Comparison of ENCODE assay signal across 11 cellular contexts in the genomic region with DNA sequence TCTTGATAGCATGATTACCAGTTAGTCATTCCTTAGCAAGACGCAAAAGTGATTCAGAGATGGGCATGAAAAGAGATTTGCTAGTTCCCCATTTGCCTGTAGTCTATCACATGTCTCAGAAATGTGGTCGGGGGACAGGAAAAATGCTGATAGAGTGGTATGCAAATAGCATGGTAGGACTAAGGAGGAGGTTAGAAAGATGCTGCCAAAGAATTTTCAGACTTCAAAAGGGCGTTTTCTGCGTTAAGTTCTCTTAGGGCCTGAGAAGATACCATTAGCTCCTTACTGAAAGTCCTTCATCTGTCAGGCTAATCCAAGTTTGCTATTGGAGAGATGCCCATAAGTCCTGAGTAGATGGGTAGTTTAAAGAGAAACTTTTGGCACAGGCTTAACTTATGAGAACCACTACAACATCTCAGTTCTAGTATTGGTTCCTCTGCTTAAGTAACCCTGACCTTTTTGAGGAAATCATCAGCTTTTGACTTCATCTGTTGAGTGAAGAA. TPM values are rescaled to one million over a fixed set of nuclear protein-coding genes. Genes with fewer than 3 reads are reported as not detected.
A peak's percentile ranks its signal among the peaks of the same experiment; 100 is the strongest.
DNase-seq lines count a peak whose midpoint lies in the region; ATAC-seq and TF ChIP-seq lines count a peak whose summit lies in the region.
"Had no signal": no experiment of that assay in that cellular context is flagged by ENCODE, and none has a peak within 500 bp of the region (broad histone marks: within the 10 kb centered on the region; RNA-seq: fewer than 3 reads in every experiment).

No MANE protein-coding gene starts in this region.

- H3K27me3 ChIP-seq in BLaER1: no peaks in the 10 kb centered on the region
- H3K27me3 ChIP-seq in left lung: peaks cover 0 to 11% of the 10 kb centered on the region in 2 donors

- peak overlapping the region; percentile 82 for H3K4me2 ChIP-seq in BLaER1

- intact Hi-C loops in left lung (cut with DNase I): loop anchor here in 1 of 2 donors (10.0 kb wide), 1 partner anchor 153 kb away; no protein-coding TSS in a partner anchor

- H3K9ac ChIP-seq in BLaER1: peak overlapping the region; percentile 81; the same call in 1 of the 2 replicates

- TF ChIP-seq CTCF in left lung (IDR thresholded peaks at IDR 0.05): no peak
- TF ChIP-seq CTCF in progenitor cell of endocrine pancreas (IDR thresholded peaks at IDR 0.05; ENCODE audit: unreplicated experiment): no peak

- ATAC-seq in GM21447 (IDR thresholded peaks at IDR 0.05; ENCODE audit: unreplicated experiment) (peak; percentile 87), left lung (no peak), HG03571 (IDR thresholded peaks at IDR 0.05; ENCODE audit: unreplicated experiment) (no peak)
- no peak for ATAC-seq in activated CD8-positive, alpha-beta memory T cell treated with anti-CD3 and anti-CD28 coated beads, Interleukin-2, amount 10 ng/mL, durations not matched to agents 7 days and 5 days

- peaks cover 30% of the 10 kb centered on the region for H3K36me3 ChIP-seq in BLaER1
- H3K36me3 ChIP-seq in left lung: no peaks in the 10 kb centered on the region

- H3K4me3 Mint-ChIP-seq in activated CD8-positive, alpha-beta memory T cell treated with anti-CD3 and anti-CD28 coated beads, Interleukin-2, amount 10 ng/mL, durations not matched to agents 7 days and 5 days: no peak overlapping the region
- H3K4me3 Mint-ChIP-seq in progenitor cell of endocrine pancreas (ENCODE audit: low read depth): no peak overlapping the region
- H3K4me3 Mint-ChIP-seq: activated naive CD8-positive, alpha-beta T cell treated with anti-CD3 and anti-CD28 coated beads, Interleukin-2, amount 10 ng/mL, durations not matched to agents 7 days and 5 days had no signal

- DNase-seq in LHCN-M2 (ENCODE audit: low read depth) (peak; percentile 47), left lung (no peak), NCI-H2081 treated with DMSO at 0.1 percent for 48 hours (lab: John Stamatoyannopoulos, UW) (no peak), progenitor cell of endocrine pancreas (ENCODE audit: low spot score, unreplicated experiment) (no peak)
- no peak for DNase-seq in activated CD8-positive, alpha-beta memory T cell treated with anti-CD3 and anti-CD28 coated beads, Interleukin-2, amount 10 ng/mL, durations not matched to agents 7 days and 5 days
- DNase-seq: activated naive CD8-positive, alpha-beta T cell treated with anti-CD3 and anti-CD28 coated beads, Interleukin-2, amount 10 ng/mL, durations not matched to agents 7 days and 5 days; NCI-H510A; occipital lobe had no signal

- H3K27ac Mint-ChIP-seq in activated CD8-positive, alpha-beta memory T cell treated with anti-CD3 and anti-CD28 coated beads, Interleukin-2, amount 10 ng/mL, durations not matched to agents 7 days and 5 days: no peak overlapping the region
- no peak overlapping the region for H3K27ac Mint-ChIP-seq in progenitor cell of endocrine pancreas
- H3K27ac Mint-ChIP-seq: activated naive CD8-positive, alpha-beta T cell treated with anti-CD3 and anti-CD28 coated beads, Interleukin-2, amount 10 ng/mL, durations not matched to agents 7 days and 5 days had no signal

- CTCF ChIA-PET in activated CD8-positive, alpha-beta memory T cell treated with anti-CD3 and anti-CD28 coated beads, Interleukin-2, amount 10 ng/mL, durations not matched to agents 7 days and 5 days (lab: Charles Lee): no interaction called here

- peak overlapping the region; percentile 68 for H3K4me3 ChIP-seq in BLaER1
- H3K4me3 ChIP-seq in left lung: peak overlapping the region; percentile 35 to 44

- peaks cover 4% of the 10 kb centered on the region; the same call in 1 of the 2 replicates for H4K20me1 ChIP-seq in BLaER1

- H3K4me1 ChIP-seq in BLaER1 (peaks cover 96% of the 10 kb centered on the region), left lung (peaks cover 6 to 21% of the 10 kb centered on the region in 2 donors)

- H3K4me1 Mint-ChIP-seq in activated CD8-positive, alpha-beta memory T cell treated with anti-CD3 and anti-CD28 coated beads, Interleukin-2, amount 10 ng/mL, durations not matched to agents 7 days and 5 days: no peaks in the 10 kb centered on the region
- H3K4me1 Mint-ChIP-seq in progenitor cell of endocrine pancreas (ENCODE audit: low read depth): peaks cover 30% of the 10 kb centered on the region

- H3K9me3 ChIP-seq in BLaER1: peaks cover 19% of the 10 kb centered on the region
- H3K9me3 ChIP-seq in left lung: no peaks in the 10 kb centered on the region

- H3K27ac ChIP-seq in BLaER1: peak overlapping the region; percentile 79
- peak overlapping the region in 1 of 2 donors; percentile 21 for H3K27ac ChIP-seq in left lung

- no peaks in the 10 kb centered on the region for H3K36me3 Mint-ChIP-seq in activated CD8-positive, alpha-beta memory T cell treated with anti-CD3 and anti-CD28 coated beads, Interleukin-2, amount 10 ng/mL, durations not matched to agents 7 days and 5 days
- H3K36me3 Mint-ChIP-seq in progenitor cell of endocrine pancreas (ENCODE audit: insufficient read depth): no peaks in the 10 kb centered on the region
- H3K36me3 Mint-ChIP-seq: activated naive CD8-positive, alpha-beta T cell treated with anti-CD3 and anti-CD28 coated beads, Interleukin-2, amount 10 ng/mL, durations not matched to agents 7 days and 5 days had no signal

- H3K27me3 Mint-ChIP-seq in activated CD8-positive, alpha-beta memory T cell treated with anti-CD3 and anti-CD28 coated beads, Interleukin-2, amount 10 ng/mL, durations not matched to agents 7 days and 5 days: peaks cover 28% of the 10 kb centered on the region
- no peaks in the 10 kb centered on the region for H3K27me3 Mint-ChIP-seq in progenitor cell of endocrine pancreas
- H3K27me3 Mint-ChIP-seq: activated naive CD8-positive, alpha-beta T cell treated with anti-CD3 and anti-CD28 coated beads, Interleukin-2, amount 10 ng/mL, durations not matched to agents 7 days and 5 days had no signal

- no peaks in the 10 kb centered on the region for H3K9me3 Mint-ChIP-seq in activated CD8-positive, alpha-beta memory T cell treated with anti-CD3 and anti-CD28 coated beads, Interleukin-2, amount 10 ng/mL, durations not matched to agents 7 days and 5 days (ENCODE audit: low read depth)
- H3K9me3 Mint-ChIP-seq in progenitor cell of endocrine pancreas (ENCODE audit: low read depth): no peaks in the 10 kb centered on the region
- H3K9me3 Mint-ChIP-seq: activated naive CD8-positive, alpha-beta T cell treated with anti-CD3 and anti-CD28 coated beads, Interleukin-2, amount 10 ng/mL, durations not matched to agents 7 days and 5 days had no signal

RNA-seq across cellular contexts. Expression of a gene that starts 2.7 kb away (rescaled TPM):
- 188 and 230 TPM in 2 replicates for total RNA-seq in LHCN-M2 (2014; rRNA removed)
- polyA plus RNA-seq in LHCN-M2 (2012): 342 TPM
- total RNA-seq in left lung: 100 to 1,000 TPM; 137 to 208 TPM
- under 1 TPM in 1 of 2 experiments, not detected in 1; 0.47 TPM for total RNA-seq in activated CD8-positive, alpha-beta memory T cell treated with anti-CD3 and anti-CD28 coated beads, Interleukin-2, amount 10 ng/mL, durations not matched to agents 7 days and 5 days
- 95.4 and 106 TPM in 2 replicates for total RNA-seq in progenitor cell of endocrine pancreas
- total RNA-seq: activated naive CD8-positive, alpha-beta T cell treated with anti-CD3 and anti-CD28 coated beads, Interleukin-2, amount 10 ng/mL, durations not matched to agents 7 days and 5 days had no signal

Comparison
In these comparisons a context has a peak if more than half of its experiments do, and no peak if none do; other contexts are left out.
1. RNA of a gene that starts 2.7 kb away (total RNA-seq): 188 to 230 TPM in LHCN-M2, 137 to 208 TPM in left lung and 95.4 to 106 TPM in progenitor cell of endocrine pancreas; 0.47 TPM in activated CD8-positive, alpha-beta memory T cell treated with anti-CD3 and anti-CD28 coated beads, Interleukin-2, amount 10 ng/mL, durations not matched to agents 7 days and 5 days; every median in the first group is over 10 times any median in the second.